In the genomic region with DNA sequence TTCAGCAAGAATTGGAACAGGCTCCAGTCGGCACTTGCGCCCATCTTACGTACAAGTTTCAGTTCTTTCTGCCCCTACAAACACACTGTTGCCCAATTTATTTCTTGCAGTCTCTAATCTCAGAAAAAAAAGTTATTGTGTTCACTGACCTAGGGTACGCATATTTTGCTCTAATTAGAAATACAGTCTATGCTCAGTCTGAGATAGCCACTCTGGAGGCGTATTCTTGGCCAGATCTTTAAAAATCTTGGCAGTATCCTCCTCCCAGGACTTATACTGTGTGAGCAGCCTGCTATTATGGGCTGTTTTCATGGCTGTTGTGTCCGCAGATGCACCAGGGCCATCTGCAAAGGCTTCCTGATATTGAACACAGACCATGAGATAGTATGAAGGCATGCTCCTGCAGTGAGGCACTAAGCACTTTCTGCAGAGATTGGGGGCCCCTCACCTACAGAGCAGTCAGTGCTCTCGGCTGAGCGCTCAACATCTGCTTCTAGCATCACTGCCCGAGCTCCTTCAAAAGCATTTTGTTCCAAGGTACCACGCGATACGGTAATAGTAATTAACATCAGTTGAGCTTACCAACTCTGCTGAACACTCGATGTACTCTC, we compare ENCODE assay signal across 23 cellular contexts. TPM values are rescaled to one million over a fixed set of nuclear protein-coding genes. Genes with fewer than 3 reads are reported as not detected.
DNase-seq lines count a peak whose midpoint lies in the region; ATAC-seq, FAIRE-seq and TF ChIP-seq lines count a peak whose summit lies in the region.
"Had no signal": no experiment of that assay in that cellular context is flagged by ENCODE, and none has a peak within 500 bp of the region (broad histone marks: within the 10 kb centered on the region; RNA-seq: fewer than 3 reads in every experiment).

No MANE protein-coding gene starts in this region.

- no peak overlapping the region for H3K9ac ChIP-seq in kidney (ENCODE audit: low read length in 2 of 2)

- no peaks in the 10 kb centered on the region for H3K9me3 ChIP-seq in thyroid gland
- H3K9me3 ChIP-seq in kidney (ENCODE audit: control insufficient read depth in 1 of 2, low read length in 2 of 2) = no peaks in the 10 kb centered on the region
- H3K9me3 ChIP-seq: A549 had no signal

- peak overlapping the region; percentile 30; the same call in 1 of the 2 replicates for H3K27ac Mint-ChIP-seq in HFFc6
- no peak overlapping the region for H3K27ac Mint-ChIP-seq in effector memory CD8-positive, alpha-beta T cell
- H3K27ac Mint-ChIP-seq: B cell, CD14-positive monocyte, GM23338 had no signal

- TF ChIP-seq CTCF in HFFc6 (IDR thresholded peaks at IDR 0.05) (no peak), coronary artery (IDR thresholded peaks at IDR 0.05) (no peak), thyroid gland (IDR thresholded peaks at IDR 0.05) (no peak), kidney (IDR thresholded peaks at IDR 0.05; ENCODE audit: borderline replicate concordance, extremely low read depth, insufficient read depth) (no peak)

- peaks cover 4% of the 10 kb centered on the region; the same call in 1 of the 2 replicates for H3K27me3 Mint-ChIP-seq in HFFc6 (ENCODE audit: insufficient read depth)
- peaks cover 7 to 38% of the 10 kb centered on the region in 2 donors for H3K27me3 Mint-ChIP-seq in effector memory CD8-positive, alpha-beta T cell

- no peaks in the 10 kb centered on the region for H3K27me3 ChIP-seq in thyroid gland

- peaks cover 14% of the 10 kb centered on the region for H3K36me3 Mint-ChIP-seq in HFFc6 (ENCODE audit: low read depth)
- H3K36me3 Mint-ChIP-seq in effector memory CD8-positive, alpha-beta T cell (ENCODE audit: insufficient read depth) = no peaks in the 10 kb centered on the region
- H3K36me3 Mint-ChIP-seq: CD14-positive monocyte had no signal

- H3K36me3 ChIP-seq in thyroid gland = no peaks in the 10 kb centered on the region
- no peaks in the 10 kb centered on the region for H3K36me3 ChIP-seq in kidney (ENCODE audit: control insufficient read depth in 1 of 2, insufficient read depth in 2 of 2, low read length in 2 of 2)

- H3K4me1 Mint-ChIP-seq in HFFc6 (ENCODE audit: low read depth) = peaks cover 94% of the 10 kb centered on the region
- H3K4me1 Mint-ChIP-seq in effector memory CD8-positive, alpha-beta T cell (ENCODE audit: low read depth in 2 of 2) = peaks cover 0 to 2% of the 10 kb centered on the region in 2 donors

- H3K4me1 ChIP-seq in thyroid gland (no peaks in the 10 kb centered on the region), kidney (ENCODE audit: control insufficient read depth in 1 of 2, insufficient read depth in 1 of 2, low read depth in 1 of 2, low read length in 2 of 2) (no peaks in the 10 kb centered on the region)
- H3K4me1 ChIP-seq: A549 had no signal

- peak overlapping the region; percentile 60 for H3K4me3 ChIP-seq in coronary artery
- no peak overlapping the region for H3K4me3 ChIP-seq in thyroid gland (replicated peaks in 1 of 3)
- no peak overlapping the region for H3K4me3 ChIP-seq in kidney (ENCODE audit: low read length in 2 of 2)
- H3K4me3 ChIP-seq: A549, GM23338, PC-9 had no signal

- no peak for FAIRE-seq in kidney (lab: Jason Lieb, UNC)
- FAIRE-seq: A549, D721Med, GM18507 had no signal

- no peaks in the 10 kb centered on the region for H3K9me3 Mint-ChIP-seq in HFFc6
- no peaks in the 10 kb centered on the region for H3K9me3 Mint-ChIP-seq in effector memory CD8-positive, alpha-beta T cell
- H3K9me3 Mint-ChIP-seq: GM23338 had no signal

- no peak overlapping the region for H3K4me3 Mint-ChIP-seq in HFFc6
- no peak overlapping the region for H3K4me3 Mint-ChIP-seq in effector memory CD8-positive, alpha-beta T cell
- H3K4me3 Mint-ChIP-seq: B cell, CD14-positive monocyte, GM23338 had no signal

- ATAC-seq in left ventricle myocardium superior = peak; percentile 58
- ATAC-seq in effector memory CD8-positive, alpha-beta T cell (replicated peaks) = no peak
- ATAC-seq: A549, GM23338 had no signal

- WGBS in thyroid gland, 2 donors = 88 to 90% methylated on average over 13 of the region's 13 CpGs

- intact Hi-C loops in left ventricle myocardium superior (cut with micrococcal nuclease) = no loop called here
- intact Hi-C loops in thyroid gland (cut with DNase I) = no loop called here
- intact Hi-C loops in kidney (cut with DNase I) = no loop called here

- TF ChIP-seq POLR2A in thyroid gland (IDR thresholded peaks at IDR 0.05) = no peak

- DNase-seq in HFFc6 = no peak
- no peak for DNase-seq in coronary artery (ENCODE audit: low spot score)
- no peak for DNase-seq in left ventricle myocardium superior
- no peak for DNase-seq in effector memory CD8-positive, alpha-beta T cell
- no peak for DNase-seq in thyroid gland
- DNase-seq in kidney = no peak
- DNase-seq: DMS53, GDM1, HCEC 1CT, KG1, NCI-H1694 treated with DMSO at 0.1 percent for 48 hours, NCI-H2081 treated with DMSO at 0.1 percent for 48 hours, NCI-H446, NCI-H526 treated with DMSO at 0.1 percent for 48 hours, PC-9, RPMI8226 had no signal

- H3K27ac ChIP-seq in coronary artery (no peak overlapping the region), temporal lobe (ENCODE audit: low read depth, low read length) (peak overlapping the region; percentile 19), thyroid gland (no peak overlapping the region), kidney (ENCODE audit: low read depth in 2 of 2, low read length in 2 of 2) (no peak overlapping the region)
- H3K27ac ChIP-seq: A549, PC-9 had no signal

RNA-seq across cellular contexts. Expression of gene PPM1H, which starts 57.9 kb away (rescaled TPM):
- total RNA-seq in HFFc6 (2021; fragmentation: NEBNext Ultra II Directional; extraction: Animal tissue kit (Norgen Biotek cat#: 25700)) = 10 to 100 TPM in 2 of 6 experiments, 1 to 10 TPM in 4; 7.0 to 20.9 (median 8.4) TPM
- total RNA-seq in left ventricle myocardium superior = 8.5 TPM
- total RNA-seq in temporal lobe = 10.1 TPM
- 10 to 100 TPM in 2 of 4 donors, 1 to 10 TPM in 2; 3.9 to 12.7 (median 9.0) TPM for total RNA-seq in thyroid gland
- 25.0 TPM for total RNA-seq in kidney
- polyA plus RNA-seq in kidney (ENCODE audit: insufficient read depth, low read depth, low replicate concordance) = 8.7 TPM
- total RNA-seq: B cell had no signal
